8 cellular contexts compared by ENCODE assay signal in the genomic region with DNA sequence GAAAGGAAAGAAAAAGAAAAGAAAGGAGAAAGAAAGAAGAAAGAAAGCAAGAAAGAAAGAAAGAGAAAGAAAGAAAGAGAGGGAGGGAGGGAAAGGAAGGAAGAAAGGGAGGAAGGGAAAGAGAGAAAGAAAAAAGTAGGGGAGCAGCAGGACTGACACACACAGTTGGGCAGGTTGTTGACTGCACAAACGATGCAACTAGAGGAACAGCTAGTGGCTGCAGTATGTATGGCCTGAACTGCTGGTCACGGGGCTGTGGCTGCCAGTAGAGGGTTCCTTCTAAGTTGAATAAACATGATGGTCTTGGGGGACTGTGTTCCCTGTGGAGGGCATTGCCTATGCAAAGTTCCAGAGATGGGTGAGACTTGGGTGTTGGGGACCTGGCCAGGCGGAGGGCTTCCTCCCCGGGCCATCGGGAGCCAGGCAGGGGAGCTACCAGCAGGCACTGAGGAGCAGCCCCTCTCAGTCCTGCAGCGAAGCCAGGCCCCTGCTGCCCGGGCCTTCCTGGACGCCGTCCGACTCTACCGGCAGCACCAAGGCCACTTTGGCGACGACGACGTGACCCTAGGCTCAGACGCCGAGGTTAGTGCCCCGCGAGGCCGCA. TPM values are rescaled to one million over a fixed set of nuclear protein-coding genes. Genes with fewer than 3 reads are reported as not detected.
DNase-seq lines count a peak whose midpoint lies in the region; ATAC-seq, FAIRE-seq and TF ChIP-seq lines count a peak whose summit lies in the region.

No MANE protein-coding gene starts in this region.

- peaks cover 3% of the 10 kb centered on the region; the same call in 1 of the 2 replicates for H3K9me3 ChIP-seq in SJCRH30 (replicated peaks)
- H3K9me3 ChIP-seq in sigmoid colon = no peaks in the 10 kb centered on the region

- H3K4me3 ChIP-seq in SJCRH30 = peak overlapping the region; percentile 54
- peak overlapping the region; percentile 50 for H3K4me3 ChIP-seq in fibroblast of pulmonary artery (replicated peaks; ENCODE audit: low read depth, low read length)
- H3K4me3 ChIP-seq in sigmoid colon = peak overlapping the region; percentile 23 to 51 (median 49)

- no peak for TF ChIP-seq POLR2A in sigmoid colon (IDR thresholded peaks at IDR 0.05)
- TF ChIP-seq POLR2A in GM12892 (IDR thresholded peaks at IDR 0.05; ENCODE audit: low read depth, low read length) = no peak

- no peak for ATAC-seq in HG03139 (IDR thresholded peaks at IDR 0.05; ENCODE audit: unreplicated experiment)

- H3K27me3 ChIP-seq in SJCRH30 (no peaks in the 10 kb centered on the region), sigmoid colon (no peaks in the 10 kb centered on the region)

- 6 to 7% methylated on average over 20 of the region's 20 CpGs for WGBS in sigmoid colon, 2 donors

- DNase-seq in NCI-H82 (lab: John Stamatoyannopoulos, UW) (peak; percentile 49), NCI-H82 treated with DMSO at 0.1 percent for 48 hours (lab: John Stamatoyannopoulos, UW; ENCODE audit: unreplicated experiment) (no peak), SJCRH30 (peak in 1 of 2 experiments; percentile 31), fibroblast of pulmonary artery (ENCODE audit: low read depth) (no peak), sigmoid colon (no peak), SIG-M5 treated with dmso at 0.1 percent for 504 hours (lab: John Stamatoyannopoulos, UW; ENCODE audit: unreplicated experiment) (no peak), GM12892 (ENCODE audit: insufficient read length) (no peak)

- H3K4me1 ChIP-seq in SJCRH30 (no peaks in the 10 kb centered on the region), sigmoid colon (peaks cover 0 to 16% (median 13%) of the 10 kb centered on the region in 4 donors)

- TF ChIP-seq EP300 in sigmoid colon (IDR thresholded peaks at IDR 0.05) = no peak

- H3K27ac ChIP-seq in SJCRH30 = peak overlapping the region; percentile 41
- H3K27ac ChIP-seq in sigmoid colon = peak overlapping the region; percentile 50 to 70 (median 54)

- TF ChIP-seq CTCF in fibroblast of pulmonary artery (IDR thresholded peaks at IDR 0.05; ENCODE audit: low read length, missing control alignments) (no peak), sigmoid colon (IDR thresholded peaks at IDR 0.05) (no peak)

- intact Hi-C loops in sigmoid colon (cut with DNase I) = loop anchor here (1.0 kb wide), 1 partner anchor 35 kb away; no protein-coding TSS in a partner anchor

- no peak for FAIRE-seq in GM12892 (lab: Jason Lieb, UNC)

- H3K36me3 ChIP-seq in SJCRH30 = no peaks in the 10 kb centered on the region
- H3K36me3 ChIP-seq in sigmoid colon = no peaks in the 10 kb centered on the region

RNA-seq across cellular contexts. Expression of gene COLGALT1, which starts 16.7 kb away (rescaled TPM):
- total RNA-seq in SJCRH30 (2014; rRNA removed; shearing (Covaris generic)) = 115 and 117 TPM in 2 replicates
- total RNA-seq in sigmoid colon = 10 to 100 TPM; 49.6 to 62.3 (median 53.5) TPM
- polyA plus RNA-seq in sigmoid colon = 10 to 100 TPM in 2 of 3 donors, 1 to 10 TPM in 1; 7.8 to 59.8 (median 15.5) TPM
- polyA plus RNA-seq in GM12892 (2012; ENCODE audit: missing spikeins) = 23.3 TPM

RNA-seq across cellular contexts. Expression of gene PGLS, which starts 27.3 kb away (rescaled TPM):
- total RNA-seq in SJCRH30 (2014; rRNA removed; shearing (Covaris generic)) = 32.9 and 33.3 TPM in 2 replicates
- total RNA-seq in sigmoid colon = 10 to 100 TPM; 27.8 to 54.6 (median 47.2) TPM
- 100 to 1,000 TPM; 103 to 122 (median 115) TPM for polyA plus RNA-seq in sigmoid colon
- polyA plus RNA-seq in GM12892 (2012; ENCODE audit: missing spikeins) = 37.2 TPM
